Comparison of ENCODE assay signal across 18 cellular contexts in genomic region chr3:21826416-21826815, GRCh38.
"Had no signal": no experiment of that assay in that cellular context is flagged by ENCODE, and none has a peak within 500 bp of the region (broad histone marks: within the 10 kb centered on the region; RNA-seq: fewer than 3 reads in every experiment).

No MANE protein-coding gene starts in this region.

- H3K4me3 Mint-ChIP-seq: activated CD4-positive, alpha-beta T cell treated with anti-CD3 and anti-CD28 coated beads for 36 hours; activated T-helper 1 cell treated with anti-CD3 and anti-CD28 coated beads, Interleukin-12 subunit alpha, Interleukin-12 subunit beta, Interleukin-2, Interleukin-4 antibody, amounts not matched to agents 30 ng/mL and 10 ng/mL and 1 ng/mL, durations not matched to agents 14 hours and 24 hours and 36 hours; effector memory CD8-positive, alpha-beta T cell; natural killer cell treated with Interleukin-12 subunit alpha and Interleukin-12 subunit beta and Interleukin-15 and Interleukin-18, amount 100 ng/mL, for 72 hours; T-helper 2 cell treated with Interferon-gamma antibody and Interleukin-4, amounts not matched to agents 5 μg/mL and 100 μg/mL, for 36 hours; type B pancreatic cell had no signal

- H3K36me3 Mint-ChIP-seq: type B pancreatic cell had no signal

- DNase-seq: activated CD4-positive, alpha-beta T cell treated with anti-CD3 and anti-CD28 coated beads for 36 hours; activated naive CD4-positive, alpha-beta T cell; aorta; cortex of kidney; effector memory CD8-positive, alpha-beta T cell; hypothalamus; left cardiac atrium; mucosa of descending colon; occipital lobe; right cardiac atrium; stimulated activated CD4-positive, alpha-beta T cell treated with anti-CD3 and anti-CD28 coated beads, Interleukin-1b, Interleukin-23, amount 100 ng/mL, for 48 hours; stimulated activated naive CD4-positive, alpha-beta T cell had no signal

- H3K27ac Mint-ChIP-seq: activated CD4-positive, alpha-beta T cell treated with anti-CD3 and anti-CD28 coated beads for 36 hours; activated T-helper 1 cell treated with anti-CD3 and anti-CD28 coated beads, Interleukin-12 subunit alpha, Interleukin-12 subunit beta, Interleukin-2, Interleukin-4 antibody, amounts not matched to agents 30 ng/mL and 10 ng/mL and 1 ng/mL, durations not matched to agents 14 hours and 24 hours and 36 hours; effector memory CD8-positive, alpha-beta T cell; natural killer cell treated with Interleukin-12 subunit alpha and Interleukin-12 subunit beta and Interleukin-15 and Interleukin-18, amount 100 ng/mL, for 72 hours; progenitor cell of endocrine pancreas; T-helper 2 cell treated with Interferon-gamma antibody and Interleukin-4, amounts not matched to agents 5 μg/mL and 100 μg/mL, for 36 hours; type B pancreatic cell had no signal

- H3K4me1 Mint-ChIP-seq: activated CD4-positive, alpha-beta T cell treated with anti-CD3 and anti-CD28 coated beads for 36 hours had no signal

- H3K27me3 Mint-ChIP-seq: activated CD4-positive, alpha-beta T cell treated with anti-CD3 and anti-CD28 coated beads for 36 hours; effector memory CD8-positive, alpha-beta T cell; natural killer cell treated with Interleukin-12 subunit alpha and Interleukin-12 subunit beta and Interleukin-15 and Interleukin-18, amount 100 ng/mL, for 72 hours; type B pancreatic cell had no signal

- H3K4me3 ChIP-seq: lung, mucosa of descending colon had no signal

- ATAC-seq: activated CD4-positive, alpha-beta T cell treated with anti-CD3 and anti-CD28 coated beads for 36 hours; effector memory CD8-positive, alpha-beta T cell; mucosa of descending colon; natural killer cell treated with Interleukin-12 subunit alpha and Interleukin-12 subunit beta and Interleukin-15 and Interleukin-18, amount 100 ng/mL, for 72 hours had no signal
